ENCODE assay signal across 1 cellular context in genomic region chr22:23825246-23825905, GRCh38.
TF ChIP-seq lines count a peak whose summit lies in the region.

No MANE protein-coding gene starts in this region.

TF ChIP-seq in GM23338, 12 proteins besides CTCF, POLR2A, EP300 and RAD21 (continued from another document):
- no peak for TF ChIP-seq ZNF462 (CRISPR knock-in tag; IDR thresholded peaks at IDR 0.05)
